Comparison of ENCODE assay signal across 27 cellular contexts in genomic region chr11:3712274-3712673, GRCh38. TPM values are rescaled to one million over a fixed set of nuclear protein-coding genes. Genes with fewer than 3 reads are reported as not detected.
"Had no signal": no experiment of that assay in that cellular context is flagged by ENCODE, and none has a peak within 500 bp of the region (broad histone marks: within the 10 kb centered on the region; RNA-seq: fewer than 3 reads in every experiment).

No MANE protein-coding gene starts in this region.

- H3K4me3 ChIP-seq: ascending aorta, left lung, lung, skin epidermis, thoracic aorta, vagina had no signal

- DNase-seq: activated CD4-positive, alpha-beta T cell treated with anti-CD3 and anti-CD28 coated beads for 48 hours; activated CD4-positive, alpha-beta T cell treated with anti-CD3 and anti-CD28 coated beads, Interleukin-2, amount 50 U/mL, for 48 hours; activated CD8-positive, alpha-beta memory T cell treated with anti-CD3 and anti-CD28 coated beads for 24 hours; activated gamma-delta T cell; activated naive CD4-positive, alpha-beta T cell treated with anti-CD3 and anti-CD28 coated beads, Interleukin-2, amount 10 ng/mL, durations not matched to agents 7 days and 5 days; activated naive CD8-positive, alpha-beta T cell treated with anti-CD3 and anti-CD28 coated beads, Interleukin-2, amount 10 ng/mL, durations not matched to agents 7 days and 5 days; caudate nucleus; cortex of kidney; head of caudate nucleus; hypothalamus; immature natural killer cell; kidney; left lung; nephron progenitor cell; stimulated activated CD4-positive, alpha-beta T cell treated with anti-CD3 and anti-CD28 coated beads, Interleukin-4, amount 100 ng/mL, for 24 hours; T-helper 1 cell; trophoblast cell had no signal

- H3K27me3 Mint-ChIP-seq: activated naive CD4-positive, alpha-beta T cell treated with anti-CD3 and anti-CD28 coated beads, Interleukin-2, amount 10 ng/mL, durations not matched to agents 7 days and 5 days; activated naive CD8-positive, alpha-beta T cell treated with anti-CD3 and anti-CD28 coated beads, Interleukin-2, amount 10 ng/mL, durations not matched to agents 7 days and 5 days; stimulated activated naive CD8-positive, alpha-beta T cell treated with anti-CD3 and anti-CD28 coated beads, Interleukin-15, Interleukin-2, amounts not matched to agents 100 ng/mL and 50 ng/mL, for 24 hours had no signal

- H3K4me1 Mint-ChIP-seq: activated naive CD4-positive, alpha-beta T cell treated with anti-CD3 and anti-CD28 coated beads, Interleukin-2, amount 10 ng/mL, durations not matched to agents 7 days and 5 days had no signal

- ATAC-seq: activated CD4-positive, CD25-positive, alpha-beta regulatory T cell treated with anti-CD3 and anti-CD28 coated beads, Interleukin-2, amount 50 U/mL, for 24 hours; left lung; sciatic nerve; stimulated activated effector memory CD8-positive, alpha-beta T cell treated with anti-CD3 and anti-CD28 coated beads, Interleukin-12 subunit alpha, Interleukin-12 subunit beta, amount 100 ng/mL, for 72 hours had no signal

- H3K4me3 Mint-ChIP-seq: activated naive CD4-positive, alpha-beta T cell treated with anti-CD3 and anti-CD28 coated beads, Interleukin-2, amount 10 ng/mL, durations not matched to agents 7 days and 5 days; activated naive CD8-positive, alpha-beta T cell treated with anti-CD3 and anti-CD28 coated beads, Interleukin-2, amount 10 ng/mL, durations not matched to agents 7 days and 5 days; immature natural killer cell; nephron progenitor cell; stimulated activated effector memory CD8-positive, alpha-beta T cell treated with anti-CD3 and anti-CD28 coated beads, Interleukin-12 subunit alpha, Interleukin-12 subunit beta, amount 100 ng/mL, for 72 hours; stimulated activated naive CD8-positive, alpha-beta T cell treated with anti-CD3 and anti-CD28 coated beads, Interleukin-15, Interleukin-2, amounts not matched to agents 100 ng/mL and 50 ng/mL, for 24 hours had no signal

- H3K9me3 Mint-ChIP-seq: activated naive CD4-positive, alpha-beta T cell treated with anti-CD3 and anti-CD28 coated beads, Interleukin-2, amount 10 ng/mL, durations not matched to agents 7 days and 5 days; activated naive CD8-positive, alpha-beta T cell treated with anti-CD3 and anti-CD28 coated beads, Interleukin-2, amount 10 ng/mL, durations not matched to agents 7 days and 5 days; immature natural killer cell; nephron progenitor cell; stimulated activated effector memory CD8-positive, alpha-beta T cell treated with anti-CD3 and anti-CD28 coated beads, Interleukin-12 subunit alpha, Interleukin-12 subunit beta, amount 100 ng/mL, for 72 hours; stimulated activated naive CD8-positive, alpha-beta T cell treated with anti-CD3 and anti-CD28 coated beads, Interleukin-15, Interleukin-2, amounts not matched to agents 100 ng/mL and 50 ng/mL, for 24 hours had no signal

- H3K27me3 ChIP-seq: ascending aorta, left lung, neutrophil, vagina had no signal

- H3K4me1 ChIP-seq: ascending aorta, left lung had no signal

- H3K27ac ChIP-seq: ascending aorta, left lung, neutrophil, skin epidermis, thoracic aorta, vagina had no signal

- H3K27ac Mint-ChIP-seq: activated naive CD4-positive, alpha-beta T cell treated with anti-CD3 and anti-CD28 coated beads, Interleukin-2, amount 10 ng/mL, durations not matched to agents 7 days and 5 days; activated naive CD8-positive, alpha-beta T cell treated with anti-CD3 and anti-CD28 coated beads, Interleukin-2, amount 10 ng/mL, durations not matched to agents 7 days and 5 days; immature natural killer cell; nephron progenitor cell; stimulated activated effector memory CD8-positive, alpha-beta T cell treated with anti-CD3 and anti-CD28 coated beads, Interleukin-12 subunit alpha, Interleukin-12 subunit beta, amount 100 ng/mL, for 72 hours; stimulated activated naive CD8-positive, alpha-beta T cell treated with anti-CD3 and anti-CD28 coated beads, Interleukin-15, Interleukin-2, amounts not matched to agents 100 ng/mL and 50 ng/mL, for 24 hours had no signal

- H3K9me3 ChIP-seq: ascending aorta, left lung, neutrophil, thoracic aorta, vagina had no signal

RNA-seq across cellular contexts. Expression of gene CHRNA10, which starts 41.1 kb away (rescaled TPM):
- total RNA-seq: ascending aorta, vagina had no signal
